10 cellular contexts compared by ENCODE assay signal in the genomic region with DNA sequence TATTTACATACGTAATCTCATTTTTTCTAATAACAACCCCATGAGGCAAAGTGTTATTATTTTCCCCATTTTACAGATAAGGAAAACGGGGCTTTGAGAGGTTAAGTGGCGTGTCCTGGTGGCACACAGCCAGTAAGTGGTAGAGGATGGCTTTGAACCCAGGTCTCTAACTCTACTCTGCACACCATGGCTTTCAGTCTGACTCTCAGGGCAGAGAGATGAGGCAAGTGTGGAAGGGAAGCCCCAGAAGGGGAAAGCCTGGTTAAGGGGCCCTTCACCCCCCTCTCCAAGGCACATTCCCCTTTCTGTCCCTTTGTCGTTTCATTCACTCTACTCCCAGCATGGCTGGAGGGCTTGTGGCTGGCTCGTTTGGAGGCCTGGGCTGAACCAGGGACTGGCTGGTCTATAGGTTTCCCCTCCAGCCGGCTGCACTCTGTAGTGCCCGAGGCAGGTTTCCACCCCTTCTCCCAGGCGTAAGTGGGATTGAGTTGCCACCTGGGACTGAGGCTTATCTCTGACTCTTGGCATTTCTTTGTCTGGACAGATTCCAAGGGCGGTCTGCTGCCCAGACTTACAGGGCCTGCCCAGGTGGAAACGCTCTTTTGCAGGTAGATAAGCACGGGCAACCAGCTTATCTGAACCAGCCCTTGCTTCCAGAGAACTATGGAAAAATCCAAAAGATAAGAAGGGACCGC. TPM values are rescaled to one million over a fixed set of nuclear protein-coding genes. Genes with fewer than 3 reads are reported as not detected.
A peak's percentile ranks its signal among the peaks of the same experiment; 100 is the strongest.
DNase-seq lines count a peak whose midpoint lies in the region; ATAC-seq and TF ChIP-seq lines count a peak whose summit lies in the region.
"Had no signal": no experiment of that assay in that cellular context is flagged by ENCODE, and none has a peak within 500 bp of the region (broad histone marks: within the 10 kb centered on the region; RNA-seq: fewer than 3 reads in every experiment).

No MANE protein-coding gene starts in this region.

- 87 to 91% methylated on average over 11 of the region's 12 CpGs for WGBS in endodermal cell (ENCODE audit: insufficient coverage in 1 of 2, insufficient read length in 1 of 2), 2 experiments

- H3K27ac Mint-ChIP-seq in endodermal cell (peak overlapping the region; percentile 26), progenitor cell of endocrine pancreas (peak overlapping the region; percentile 85), osteocyte (ENCODE audit: unreplicated experiment) (no peak overlapping the region)
- H3K27ac Mint-ChIP-seq: activated CD4-positive, alpha-beta T cell treated with anti-CD3 and anti-CD28 coated beads, Interleukin-2, amount 10 ng/mL, durations not matched to agents 7 days and 5 days had no signal

- H3K9me3 ChIP-seq in DOHH2 (ENCODE audit: control insufficient read depth, insufficient read depth, low read length), result no peaks in the 10 kb centered on the region
- H3K9me3 ChIP-seq in endodermal cell (ENCODE audit: control insufficient read depth, low read length), result no peaks in the 10 kb centered on the region

- no peaks in the 10 kb centered on the region for H3K79me2 ChIP-seq in DOHH2 (ENCODE audit: control insufficient read depth, low read length)

- no peak overlapping the region for H3K4me3 ChIP-seq in DOHH2 (ENCODE audit: low read length)
- no peak overlapping the region for H3K4me3 ChIP-seq in endodermal cell (ENCODE audit: low read length)

- peak; percentile 37 for DNase-seq in NCI-H226
- DNase-seq in endodermal cell, result no peak
- DNase-seq in progenitor cell of endocrine pancreas (ENCODE audit: low spot score, unreplicated experiment), result no peak
- no peak for DNase-seq in osteocyte (ENCODE audit: extremely low spot score, unreplicated experiment)
- no peak for DNase-seq in NCI-H510A treated with DMSO at 0.1 percent for 48 hours (lab: John Stamatoyannopoulos, UW)
- no peak for DNase-seq in SIG-M5 treated with dmso at 0.1 percent for 504 hours (lab: John Stamatoyannopoulos, UW; ENCODE audit: unreplicated experiment)
- DNase-seq: activated CD4-positive, alpha-beta T cell treated with anti-CD3 and anti-CD28 coated beads, Interleukin-2, amount 10 ng/mL, durations not matched to agents 7 days and 5 days had no signal

- H3K36me3 Mint-ChIP-seq in endodermal cell (ENCODE audit: low read depth) (peaks cover 5% of the 10 kb centered on the region), progenitor cell of endocrine pancreas (ENCODE audit: insufficient read depth) (no peaks in the 10 kb centered on the region), osteocyte (ENCODE audit: unreplicated experiment) (peaks cover 8% of the 10 kb centered on the region)

- H3K4me1 Mint-ChIP-seq in endodermal cell (no peaks in the 10 kb centered on the region), progenitor cell of endocrine pancreas (ENCODE audit: low read depth) (peaks cover 12% of the 10 kb centered on the region), osteocyte (ENCODE audit: unreplicated experiment) (peaks cover 28% of the 10 kb centered on the region)

- ATAC-seq in HG03460 (IDR thresholded peaks at IDR 0.05; ENCODE audit: unreplicated experiment), result no peak

- TF ChIP-seq CTCF in DOHH2 (IDR thresholded peaks at IDR 0.05; ENCODE audit: low read depth, low read length, poor library complexity, severe bottlenecking), result no peak
- TF ChIP-seq CTCF in endodermal cell (conservative IDR thresholded peaks at IDR 0.05), result no peak
- no peak for TF ChIP-seq CTCF in progenitor cell of endocrine pancreas (IDR thresholded peaks at IDR 0.05; ENCODE audit: unreplicated experiment)
- TF ChIP-seq CTCF in osteocyte (IDR thresholded peaks at IDR 0.05), result no peak

- H3K27me3 Mint-ChIP-seq in endodermal cell (ENCODE audit: insufficient read depth), result no peaks in the 10 kb centered on the region
- no peaks in the 10 kb centered on the region for H3K27me3 Mint-ChIP-seq in progenitor cell of endocrine pancreas
- no peaks in the 10 kb centered on the region for H3K27me3 Mint-ChIP-seq in osteocyte (ENCODE audit: unreplicated experiment)
- H3K27me3 Mint-ChIP-seq: activated CD4-positive, alpha-beta T cell treated with anti-CD3 and anti-CD28 coated beads, Interleukin-2, amount 10 ng/mL, durations not matched to agents 7 days and 5 days had no signal

- H3K27me3 ChIP-seq in DOHH2 (ENCODE audit: control insufficient read depth, low read length) (no peaks in the 10 kb centered on the region), endodermal cell (ENCODE audit: control insufficient read depth, insufficient read depth, low read length, poor library complexity, severe bottlenecking) (no peaks in the 10 kb centered on the region)

- no peaks in the 10 kb centered on the region; the same call in 1 of the 2 replicates for H3F3A ChIP-seq in DOHH2 (ENCODE audit: control insufficient read depth, insufficient read depth)

- H3K9me2 ChIP-seq in DOHH2 (replicated peaks; ENCODE audit: control insufficient read depth, low read length), result no peaks in the 10 kb centered on the region

- H3K9me3 Mint-ChIP-seq in endodermal cell (no peaks in the 10 kb centered on the region), progenitor cell of endocrine pancreas (ENCODE audit: low read depth) (no peaks in the 10 kb centered on the region), osteocyte (ENCODE audit: unreplicated experiment) (no peaks in the 10 kb centered on the region)
- H3K9me3 Mint-ChIP-seq: activated CD4-positive, alpha-beta T cell treated with anti-CD3 and anti-CD28 coated beads, Interleukin-2, amount 10 ng/mL, durations not matched to agents 7 days and 5 days had no signal

- no peak overlapping the region for H3K27ac ChIP-seq in DOHH2 (ENCODE audit: low read depth, low read length)
- H3K27ac ChIP-seq in endodermal cell (ENCODE audit: low read depth, low read length), result no peak overlapping the region

- H3K36me3 ChIP-seq in DOHH2 (ENCODE audit: control insufficient read depth, low read length) (no peaks in the 10 kb centered on the region), endodermal cell (ENCODE audit: control insufficient read depth, insufficient read depth, low read length) (no peaks in the 10 kb centered on the region)

- H3K4me2 ChIP-seq in DOHH2 (ENCODE audit: low read length), result peak overlapping the region; percentile 12; the same call in 1 of the 2 replicates

- H3K4me1 ChIP-seq in DOHH2 (ENCODE audit: control insufficient read depth, low read length), result peaks cover 38% of the 10 kb centered on the region
- H3K4me1 ChIP-seq in endodermal cell (ENCODE audit: control insufficient read depth, insufficient read depth, low read length), result peaks cover 5% of the 10 kb centered on the region

- no peak overlapping the region for H3K4me3 Mint-ChIP-seq in endodermal cell
- no peak overlapping the region for H3K4me3 Mint-ChIP-seq in progenitor cell of endocrine pancreas (ENCODE audit: low read depth)
- no peak overlapping the region for H3K4me3 Mint-ChIP-seq in osteocyte (ENCODE audit: unreplicated experiment)
- H3K4me3 Mint-ChIP-seq: activated CD4-positive, alpha-beta T cell treated with anti-CD3 and anti-CD28 coated beads, Interleukin-2, amount 10 ng/mL, durations not matched to agents 7 days and 5 days had no signal

- no peak overlapping the region for H3K9ac ChIP-seq in endodermal cell (ENCODE audit: extremely low read depth, low read length, poor library complexity, severe bottlenecking)

- no peaks in the 10 kb centered on the region for H4K20me1 ChIP-seq in DOHH2 (ENCODE audit: control insufficient read depth, insufficient read depth, low read depth, low read length)

RNA-seq across cellular contexts. Expression of a gene that starts 12.1 kb away (rescaled TPM):
- 10 to 100 TPM; 25.1 to 33.1 TPM for total RNA-seq in endodermal cell
- polyA plus RNA-seq in endodermal cell (2013, experiment 1 of 2), result 20.3 TPM
- 19.6 TPM for polyA plus RNA-seq in endodermal cell (2013, experiment 2 of 2)
- 36.4 and 41.9 TPM in 2 replicates for total RNA-seq in progenitor cell of endocrine pancreas
- total RNA-seq in osteocyte, result 23.3 and 26.0 TPM in 2 replicates

RNA-seq across cellular contexts. Expression of a gene that starts 20.5 kb away (rescaled TPM):
- 10 to 100 TPM; 31.3 to 34.0 TPM for total RNA-seq in endodermal cell
- polyA plus RNA-seq in endodermal cell (2013, experiment 1 of 2), result 19.0 TPM
- 19.4 TPM for polyA plus RNA-seq in endodermal cell (2013, experiment 2 of 2)
- 28.3 and 30.3 TPM in 2 replicates for total RNA-seq in progenitor cell of endocrine pancreas
- 33.8 and 35.9 TPM in 2 replicates for total RNA-seq in osteocyte

RNA-seq across cellular contexts. Expression of a gene that starts 20.7 kb away (rescaled TPM):
- total RNA-seq in endodermal cell (1 to 10 TPM; 4.8 to 5.4 TPM), progenitor cell of endocrine pancreas (7.8 and 8.6 TPM in 2 replicates), osteocyte (5.6 and 6.6 TPM in 2 replicates)
- polyA plus RNA-seq in endodermal cell (2013, experiment 1 of 2), result 1.9 TPM
- 3.3 TPM for polyA plus RNA-seq in endodermal cell (2013, experiment 2 of 2)

RNA-seq across cellular contexts. Expression of a gene that starts 36.1 kb away (rescaled TPM):
- total RNA-seq in endodermal cell (under 1 TPM; 0.15 to 0.46 TPM), progenitor cell of endocrine pancreas (0.69 TPM in 1 of 2 replicates, not detected in the other), osteocyte (not detected in 2 replicates)
- 0.21 TPM for polyA plus RNA-seq in endodermal cell (2013, experiment 1 of 2)
- polyA plus RNA-seq in endodermal cell (2013, experiment 2 of 2), result not detected
- total RNA-seq: glomerular endothelial cell had no signal

RNA-seq across cellular contexts. Expression of a gene that starts 52.2 kb away (rescaled TPM):
- 100 to 1,000 TPM in 1 of 2 donors, 10 to 100 TPM in 1; 89.3 to 103 TPM for total RNA-seq in endodermal cell
- 100 TPM for polyA plus RNA-seq in endodermal cell (2013, experiment 1 of 2)
- 98.5 TPM for polyA plus RNA-seq in endodermal cell (2013, experiment 2 of 2)
- total RNA-seq in progenitor cell of endocrine pancreas, result 110 and 121 TPM in 2 replicates
- 92.3 and 94.8 TPM in 2 replicates for total RNA-seq in osteocyte
